Comparison of ENCODE assay signal across 15 cellular contexts in genomic region chr5:126963822-126964375, GRCh38.
"Had no signal": no experiment of that assay in that cellular context is flagged by ENCODE, and none has a peak within 500 bp of the region (broad histone marks: within the 10 kb centered on the region; RNA-seq: fewer than 3 reads in every experiment).

No MANE protein-coding gene starts in this region.

- DNase-seq: activated CD4-positive, alpha-beta T cell treated with anti-CD3 and anti-CD28 coated beads, Interleukin-2, amount 50 U/mL, for 4 hours; activated naive CD4-positive, alpha-beta T cell treated with anti-CD3 and anti-CD28 coated beads for 36 hours; activated naive CD8-positive, alpha-beta T cell treated with anti-CD3 and anti-CD28 coated beads, Interleukin-2, amount 50 U/mL, for 24 hours; aorta; cerebellar nuclear complex; effector CD8-positive, alpha-beta T cell; foreskin keratinocyte; glutamatergic neuron; stimulated activated CD4-positive, alpha-beta T cell treated with anti-CD3 and anti-CD28 coated beads, Interleukin-1b, Interleukin-23, amount 100 ng/mL, for 48 hours; tibial artery had no signal

- H3K4me3 Mint-ChIP-seq: activated naive CD4-positive, alpha-beta T cell treated with anti-CD3 and anti-CD28 coated beads for 36 hours; activated naive CD8-positive, alpha-beta T cell treated with anti-CD3 and anti-CD28 coated beads, Interleukin-2, amount 50 U/mL, for 24 hours; neural crest cell; stimulated activated effector memory CD8-positive, alpha-beta T cell treated with anti-CD3 and anti-CD28 coated beads, Interleukin-12 subunit alpha, Interleukin-12 subunit beta, amount 100 ng/mL, for 72 hours; T-helper 2 cell treated with Interferon-gamma antibody and Interleukin-4, amounts not matched to agents 5 μg/mL and 100 μg/mL, for 36 hours had no signal

- H3K9me3 Mint-ChIP-seq: activated naive CD4-positive, alpha-beta T cell treated with anti-CD3 and anti-CD28 coated beads for 36 hours; activated naive CD8-positive, alpha-beta T cell treated with anti-CD3 and anti-CD28 coated beads, Interleukin-2, amount 50 U/mL, for 24 hours; activated T-helper 2 cell treated with anti-CD3 and anti-CD28 coated beads, Interferon-gamma antibody, Interleukin-2, Interleukin-4, amounts not matched to agents 10 μg/mL and 5 μg/mL and 100 μg/mL, durations not matched to agents 14 hours and 24 hours and 36 hours; neural crest cell; stimulated activated effector memory CD8-positive, alpha-beta T cell treated with anti-CD3 and anti-CD28 coated beads, Interleukin-12 subunit alpha, Interleukin-12 subunit beta, amount 100 ng/mL, for 72 hours; T-helper 2 cell treated with Interferon-gamma antibody and Interleukin-4, amounts not matched to agents 5 μg/mL and 100 μg/mL, for 36 hours had no signal

- FAIRE-seq: urothelium cell line had no signal

- H3K36me3 ChIP-seq: tibial artery had no signal

- H3K4me1 ChIP-seq: foreskin keratinocyte, tibial artery had no signal

- H3K9me3 ChIP-seq: tibial artery had no signal

- H3K27ac ChIP-seq: foreskin keratinocyte, tibial artery had no signal

- H3K36me3 Mint-ChIP-seq: stimulated activated effector memory CD8-positive, alpha-beta T cell treated with anti-CD3 and anti-CD28 coated beads, Interleukin-12 subunit alpha, Interleukin-12 subunit beta, amount 100 ng/mL, for 72 hours had no signal

- H3K27me3 ChIP-seq: foreskin keratinocyte, tibial artery had no signal

- H3K4me3 ChIP-seq: tibial artery had no signal

- H3K27ac Mint-ChIP-seq: activated naive CD4-positive, alpha-beta T cell treated with anti-CD3 and anti-CD28 coated beads for 36 hours; activated naive CD8-positive, alpha-beta T cell treated with anti-CD3 and anti-CD28 coated beads, Interleukin-2, amount 50 U/mL, for 24 hours; activated T-helper 2 cell treated with anti-CD3 and anti-CD28 coated beads, Interferon-gamma antibody, Interleukin-2, Interleukin-4, amounts not matched to agents 10 μg/mL and 5 μg/mL and 100 μg/mL, durations not matched to agents 14 hours and 24 hours and 36 hours; stimulated activated effector memory CD8-positive, alpha-beta T cell treated with anti-CD3 and anti-CD28 coated beads, Interleukin-12 subunit alpha, Interleukin-12 subunit beta, amount 100 ng/mL, for 72 hours; T-helper 2 cell treated with Interferon-gamma antibody and Interleukin-4, amounts not matched to agents 5 μg/mL and 100 μg/mL, for 36 hours had no signal

- H3K4me1 Mint-ChIP-seq: neural crest cell; stimulated activated effector memory CD8-positive, alpha-beta T cell treated with anti-CD3 and anti-CD28 coated beads, Interleukin-12 subunit alpha, Interleukin-12 subunit beta, amount 100 ng/mL, for 72 hours had no signal

- H3K27me3 Mint-ChIP-seq: activated naive CD8-positive, alpha-beta T cell treated with anti-CD3 and anti-CD28 coated beads, Interleukin-2, amount 50 U/mL, for 24 hours had no signal
